1 cellular context compared by ENCODE assay signal in the genomic region with DNA sequence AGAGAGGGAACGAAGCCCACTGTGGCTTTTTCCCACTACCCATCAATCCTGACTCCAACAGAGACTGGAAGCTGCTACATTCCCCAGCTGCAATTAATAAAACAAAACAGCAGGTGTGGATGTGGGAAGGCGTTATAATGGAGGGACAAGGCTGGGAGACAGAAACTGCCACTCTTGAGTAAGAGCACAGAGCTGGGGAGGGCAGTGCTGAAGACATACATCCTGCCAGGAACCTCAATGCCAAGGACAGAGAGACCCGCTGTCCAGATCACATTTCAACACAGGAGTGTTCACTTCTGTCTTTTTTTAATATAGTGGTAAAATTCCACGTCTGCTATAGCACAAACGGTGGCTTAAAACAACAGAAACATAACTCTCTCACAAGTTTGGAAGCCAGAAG.
TF ChIP-seq lines count a peak whose summit lies in the region.

No MANE protein-coding gene starts in this region.

TF ChIP-seq in H1, 55 proteins besides CTCF, POLR2A, EP300 and RAD21:
- no peak for TF ChIP-seq CBX8 (IDR thresholded peaks at IDR 0.05; ENCODE audit: borderline replicate concordance, low read depth, low read length)
- no peak for TF ChIP-seq ZNF274 (IDR thresholded peaks at IDR 0.05; ENCODE audit: borderline replicate concordance, extremely low read depth, low read length)
- TF ChIP-seq ASH2L (IDR thresholded peaks at IDR 0.05; ENCODE audit: low read length), result no peak
- TF ChIP-seq TAF1 (IDR thresholded peaks at IDR 0.05; ENCODE audit: low read depth, low read length), result no peak
